In the genomic region with DNA sequence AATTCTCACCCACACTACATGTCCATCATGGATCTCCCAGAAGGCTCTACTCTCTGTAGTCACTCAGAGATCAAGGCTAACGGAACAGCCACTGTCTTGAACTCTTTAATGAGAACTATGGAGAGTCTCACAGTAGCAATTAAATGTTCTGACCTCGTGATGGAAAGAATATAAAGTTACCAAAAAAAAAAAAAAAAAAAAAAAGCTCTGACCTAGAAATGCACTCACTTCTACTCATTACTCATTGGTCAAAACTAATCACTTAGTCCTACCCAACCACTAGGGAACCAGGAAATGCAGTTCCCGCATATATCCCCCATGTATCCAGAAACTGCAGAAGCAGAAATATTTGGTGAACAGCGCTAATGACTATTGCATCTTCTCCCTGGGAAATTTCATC, we compare ENCODE assay signal across 16 cellular contexts.
"Had no signal": no experiment of that assay in that cellular context is flagged by ENCODE, and none has a peak within 500 bp of the region (broad histone marks: within the 10 kb centered on the region; RNA-seq: fewer than 3 reads in every experiment).

No MANE protein-coding gene starts in this region.

- H3K36me3 ChIP-seq: brain microvascular endothelial cell, transverse colon, vagina had no signal

- H3K27me3 Mint-ChIP-seq: natural killer cell treated with Interleukin-12 subunit alpha and Interleukin-12 subunit beta and Interleukin-15 and Interleukin-18, amount 100 ng/mL, for 72 hours; T-helper 17 cell had no signal

- H3K27ac ChIP-seq: brain microvascular endothelial cell, foreskin keratinocyte, transverse colon, vagina had no signal

- DNase-seq: activated CD4-positive, CD25-positive, alpha-beta regulatory T cell; activated CD8-positive, alpha-beta memory T cell treated with anti-CD3 and anti-CD28 coated beads, Interleukin-2, amount 50 U/mL, for 48 hours; activated naive CD4-positive, alpha-beta T cell treated with anti-CD3 and anti-CD28 coated beads, Interleukin-2, amount 50 U/mL, for 16 hours; anterior cingulate cortex; brain microvascular endothelial cell; effector memory CD4-positive, alpha-beta T cell; foreskin keratinocyte; mesendoderm; stimulated activated CD4-positive, alpha-beta T cell treated with anti-CD3 and anti-CD28 coated beads, Interleukin-2, amount 100 ng/mL, for 48 hours; stimulated activated naive CD4-positive, alpha-beta T cell treated with Interleukin-2 at 50 U/mL for 16 hours; substantia nigra; T-helper 17 cell; transverse colon had no signal

- H3K9me3 ChIP-seq: transverse colon, vagina had no signal

- H3K4me1 ChIP-seq: foreskin keratinocyte had no signal

- H3K27ac Mint-ChIP-seq: T-helper 17 cell had no signal

- H3K4me3 Mint-ChIP-seq: central memory CD8-positive, alpha-beta T cell; natural killer cell treated with Interleukin-12 subunit alpha and Interleukin-12 subunit beta and Interleukin-15 and Interleukin-18, amount 100 ng/mL, for 72 hours; T-helper 17 cell had no signal

- ATAC-seq: foreskin keratinocyte; natural killer cell treated with Interleukin-12 subunit alpha and Interleukin-12 subunit beta and Interleukin-15 and Interleukin-18, amount 100 ng/mL, for 72 hours; T-helper 17 cell had no signal

- H3K27me3 ChIP-seq: brain microvascular endothelial cell, foreskin keratinocyte, transverse colon, vagina had no signal

- H3K4me3 ChIP-seq: transverse colon, vagina had no signal
